16 cellular contexts compared by ENCODE assay signal in the genomic region with DNA sequence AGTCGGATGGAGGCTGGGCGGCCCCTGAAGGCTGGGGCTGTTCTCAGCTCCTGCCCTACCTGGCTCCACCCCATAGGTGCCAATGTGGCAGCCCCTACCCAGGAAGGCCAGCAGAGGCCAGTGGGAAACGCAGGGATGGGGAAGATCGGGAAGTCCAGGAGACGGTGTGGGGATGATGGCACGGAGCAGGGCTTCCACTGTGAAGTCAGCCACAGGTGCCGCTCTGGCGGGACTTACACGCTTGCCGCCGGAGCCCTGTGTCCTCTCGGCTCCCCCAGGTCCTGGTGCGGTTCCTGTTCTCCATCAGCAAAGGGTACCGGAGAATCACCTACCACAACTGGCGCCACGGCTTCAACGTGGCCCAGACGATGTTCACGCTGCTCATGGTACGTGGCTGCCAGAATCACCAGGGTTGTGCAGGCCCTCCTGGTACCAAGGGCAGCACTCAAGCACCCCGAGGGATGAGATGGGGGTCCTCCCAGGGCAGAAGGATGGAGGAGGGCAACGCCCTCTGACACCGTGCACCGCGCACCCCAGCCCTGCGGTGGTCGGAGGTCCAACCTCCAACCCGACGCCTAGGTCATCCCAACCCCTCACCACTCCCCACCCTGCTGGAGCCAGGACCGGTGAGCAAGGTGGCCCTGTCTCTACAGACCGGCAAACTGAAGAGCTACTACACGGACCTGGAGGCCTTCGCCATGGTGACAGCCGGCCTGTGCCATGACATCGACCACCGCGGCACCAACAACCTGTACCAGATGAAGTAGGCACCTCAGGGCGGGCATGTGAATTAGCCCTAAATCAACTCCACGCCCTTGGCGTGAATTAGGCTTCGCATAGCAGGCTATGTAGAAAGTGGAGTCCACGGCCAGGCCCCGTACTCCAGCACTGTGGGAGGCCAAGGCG. TPM values are rescaled to one million over a fixed set of nuclear protein-coding genes. Genes with fewer than 3 reads are reported as not detected.
A peak's percentile ranks its signal among the peaks of the same experiment; 100 is the strongest.
DNase-seq lines count a peak whose midpoint lies in the region; ATAC-seq, FAIRE-seq and TF ChIP-seq lines count a peak whose summit lies in the region.
"Had no signal": no experiment of that assay in that cellular context is flagged by ENCODE, and none has a peak within 500 bp of the region (broad histone marks: within the 10 kb centered on the region; RNA-seq: fewer than 3 reads in every experiment).

No MANE protein-coding gene starts in this region.

- in situ Hi-C loops in HepG2 (cut with HindIII; ENCODE audit: extremely low pct_ligation_motif_present, low pct_unique_long_range_greater_than_20kb): no loop called here
- in situ Hi-C loops in transverse colon (cut with MboI; ENCODE audit: low pct_ligation_motif_present in 1 of 4, low pct_unique_long_range_greater_than_20kb in 1 of 4, low sequenced_read_pairs in 3 of 4): no loop called here

- TF ChIP-seq CTCF in right lobe of liver (IDR thresholded peaks at IDR 0.05): no peak
- no peak for TF ChIP-seq CTCF in HepG2 (CRISPR knock-in tag; IDR thresholded peaks at IDR 0.05)
- TF ChIP-seq CTCF in lower lobe of right lung (IDR thresholded peaks at IDR 0.05): no peak
- TF ChIP-seq CTCF in transverse colon (IDR thresholded peaks at IDR 0.05): no peak
- no peak for TF ChIP-seq CTCF in upper lobe of right lung (IDR thresholded peaks at IDR 0.05)

- no peaks in the 10 kb centered on the region for H3K27me3 ChIP-seq in right lobe of liver
- H3K27me3 ChIP-seq in HepG2 (ENCODE audit: control insufficient read depth in 1 of 2, insufficient read depth in 2 of 2, low read length in 2 of 2): peaks cover 3 to 33% of the 10 kb centered on the region in 2 experiments; a peak in 3 of 5 replicates
- H3K27me3 ChIP-seq in lower lobe of right lung (ENCODE audit: low read depth): no peaks in the 10 kb centered on the region
- peaks cover 6% of the 10 kb centered on the region for H3K27me3 ChIP-seq in transverse colon
- H3K27me3 ChIP-seq in upper lobe of right lung: no peaks in the 10 kb centered on the region

- intact Hi-C loops in right lobe of liver (cut with DNase I): no loop called here
- intact Hi-C loops in HepG2 (cut with micrococcal nuclease; ENCODE audit: unreplicated experiment): no loop called here
- intact Hi-C loops in lower lobe of right lung (cut with DNase I): no loop called here
- intact Hi-C loops in transverse colon (cut with DNase I; ENCODE audit: low total_unique reads): no loop called here
- intact Hi-C loops in upper lobe of right lung (cut with DNase I): no loop called here

- no peak overlapping the region for H3K4me2 ChIP-seq in HepG2 (ENCODE audit: low read depth, low read length)

- no peaks in the 10 kb centered on the region for H3K9me3 Mint-ChIP-seq in activated T-helper 17 cell treated with anti-CD3 and anti-CD28 coated beads, Interleukin-2, amount 50 U/mL, for 72 hours

- H3K4me1 ChIP-seq in right lobe of liver (no peaks in the 10 kb centered on the region), HepG2 (ENCODE audit: insufficient read depth, low read length) (peaks cover 54% of the 10 kb centered on the region), lower lobe of right lung (peaks cover 17% of the 10 kb centered on the region), transverse colon (peaks cover 0 to 10% (median 6%) of the 10 kb centered on the region in 4 donors), upper lobe of right lung (no peaks in the 10 kb centered on the region)
- H3K4me1 ChIP-seq: psoas muscle had no signal

- no peak for TF ChIP-seq POLR2A in right lobe of liver (IDR thresholded peaks at IDR 0.05)
- no peak for TF ChIP-seq POLR2A in HepG2 (IDR thresholded peaks at IDR 0.05; ENCODE audit: insufficient read depth in 1 of 2, low read depth in 2 of 2, low read length in 2 of 2)
- no peak for TF ChIP-seq POLR2A in transverse colon (IDR thresholded peaks at IDR 0.05)

- 81% methylated on average over 12 of the region's 44 CpGs for WGBS in right lobe of liver (ENCODE audit: insufficient coverage, low coverage, low lambda C conversion rate, missing lambda C conversion rate)
- 83% methylated on average over 38 of the region's 44 CpGs for WGBS in HepG2 (ENCODE audit: low lambda C conversion rate)
- WGBS in transverse colon (ENCODE audit: low coverage in 1 of 2), 2 donors: 96% methylated on average over 39 of the region's 44 CpGs; no CpG with 5 or more reads in 1 of the 2 donors

- POLR2A ChIA-PET in HepG2 (lab: Yijun Ruan, JAX): no interaction called here

- H3K27ac ChIP-seq in right lobe of liver: no peak overlapping the region
- no peak overlapping the region for H3K27ac ChIP-seq in HepG2 (ENCODE audit: extremely low read length, insufficient read depth, low read length)
- H3K27ac ChIP-seq in lower lobe of right lung: no peak overlapping the region
- H3K27ac ChIP-seq in transverse colon: no peak overlapping the region
- no peak overlapping the region for H3K27ac ChIP-seq in upper lobe of right lung
- H3K27ac ChIP-seq: psoas muscle had no signal

- H3K36me3 ChIP-seq in right lobe of liver (no peaks in the 10 kb centered on the region), HepG2 (replicated peaks in 1 of 2; ENCODE audit: control insufficient read depth in 1 of 2, insufficient read depth in 2 of 2, low read length in 2 of 2) (no peaks in the 10 kb centered on the region), lower lobe of right lung (no peaks in the 10 kb centered on the region), transverse colon (no peaks in the 10 kb centered on the region), upper lobe of right lung (no peaks in the 10 kb centered on the region)

- H2AFZ ChIP-seq in HepG2 (ENCODE audit: low read length): no peak overlapping the region

- no peaks in the 10 kb centered on the region for H3K36me3 Mint-ChIP-seq in activated T-helper 17 cell treated with anti-CD3 and anti-CD28 coated beads, Interleukin-2, amount 50 U/mL, for 72 hours (ENCODE audit: low read depth)

- no peaks in the 10 kb centered on the region for H3K27me3 Mint-ChIP-seq in activated T-helper 17 cell treated with anti-CD3 and anti-CD28 coated beads, Interleukin-2, amount 50 U/mL, for 72 hours

- H3K4me1 Mint-ChIP-seq in activated T-helper 17 cell treated with anti-CD3 and anti-CD28 coated beads, Interleukin-2, amount 50 U/mL, for 72 hours: no peaks in the 10 kb centered on the region

- TF ChIP-seq EP300 in HepG2 (IDR thresholded peaks at IDR 0.05; ENCODE audit: low read depth in 2 of 2, low read length in 2 of 2): no peak
- TF ChIP-seq EP300 in HepG2 (CRISPR knock-in tag; IDR thresholded peaks at IDR 0.05; ENCODE audit: borderline replicate concordance): no peak
- no peak for TF ChIP-seq EP300 in transverse colon (IDR thresholded peaks at IDR 0.05; ENCODE audit: low read depth)

- FAIRE-seq in HepG2 (lab: Jason Lieb, UNC): no peak

- no peaks in the 10 kb centered on the region for H4K20me1 ChIP-seq in HepG2 (ENCODE audit: insufficient read depth, low read length)

- peak overlapping the region; percentile 84 for H3K27ac Mint-ChIP-seq in activated T-helper 17 cell treated with anti-CD3 and anti-CD28 coated beads, Interleukin-2, amount 50 U/mL, for 72 hours

- H3K9ac ChIP-seq in HepG2 (ENCODE audit: insufficient read depth, low read depth, low read length): no peak overlapping the region

- peak overlapping the region; percentile 79 for H3K4me3 Mint-ChIP-seq in activated T-helper 17 cell treated with anti-CD3 and anti-CD28 coated beads, Interleukin-2, amount 50 U/mL, for 72 hours

- no peak for ATAC-seq in right lobe of liver
- no peak for ATAC-seq in HepG2
- no peak for ATAC-seq in activated T-helper 17 cell treated with anti-CD3 and anti-CD28 coated beads, Interleukin-2, amount 50 U/mL, for 72 hours (replicated peaks)
- ATAC-seq in lower lobe of right lung: no peak
- ATAC-seq in upper lobe of right lung: no peak
- ATAC-seq: psoas muscle had no signal

- CTCF ChIA-PET in HepG2 (lab: Yijun Ruan, JAX; ENCODE audit: low intra/inter-chr PET ratio, low total read pairs): no interaction called here

- BruUV-seq in HepG2 (replicated peaks; lab: Mats Ljungman, UMichigan): no TSS peak

- H3K79me2 ChIP-seq in HepG2 (ENCODE audit: insufficient read depth, low read length): no peaks in the 10 kb centered on the region

- no peak for TF ChIP-seq RAD21 in HepG2 (CRISPR knock-in tag; IDR thresholded peaks at IDR 0.05)

- H3K4me3 ChIP-seq in right lobe of liver: no peak overlapping the region
- H3K4me3 ChIP-seq in HepG2 (replicated peaks in 1 of 3; ENCODE audit: insufficient read depth in 1 of 3, low read depth in 2 of 3, low read length in 3 of 3): no peak overlapping the region
- no peak overlapping the region for H3K4me3 ChIP-seq in lower lobe of right lung
- no peak overlapping the region for H3K4me3 ChIP-seq in transverse colon
- no peak overlapping the region for H3K4me3 ChIP-seq in upper lobe of right lung

- DNase-seq in right lobe of liver: peak in 2 of 3 donors; percentile 13 to 48
- no peak for DNase-seq in HepG2 (ENCODE audit: low spot score)
- DNase-seq in lower lobe of right lung: peak; percentile 45
- DNase-seq in transverse colon: peak; percentile 4
- DNase-seq in amygdala (lab: John Stamatoyannopoulos, UW): no peak
- DNase-seq in upper lobe of right lung: no peak
- DNase-seq in foreskin melanocyte: no peak
- DNase-seq: amniotic stem cell; C1 segment of cervical spinal cord; EL; mammary epithelial cell; NCI-H2171 treated with DMSO at 0.1 percent for 48 hours; stimulated activated naive CD4-positive, alpha-beta T cell; SW 1271 had no signal

- H3K9me3 ChIP-seq in right lobe of liver (no peaks in the 10 kb centered on the region), HepG2 (ENCODE audit: low read length) (no peaks in the 10 kb centered on the region), lower lobe of right lung (no peaks in the 10 kb centered on the region), transverse colon (no peaks in the 10 kb centered on the region), upper lobe of right lung (no peaks in the 10 kb centered on the region)
- H3K9me3 ChIP-seq: psoas muscle had no signal

RNA-seq across cellular contexts. Expression of a gene that starts 12.0 kb away (rescaled TPM):
- total RNA-seq in right lobe of liver (100 to 1,000 TPM in 4 of 6 experiments, 10 to 100 TPM in 2; 78.2 to 225 (median 162) TPM), HepG2 (2016; rRNA removed; fragmentation: Illumina TruSeq; extraction: Trizol) (753 and 1,048 TPM in 2 replicates), lower lobe of right lung (173 TPM), transverse colon (100 to 1,000 TPM in 2 of 4 donors, 10 to 100 TPM in 1, not detected in 1; 52.0 to 152 (median 148) TPM), upper lobe of right lung (167 TPM)
- 458 and 593 TPM in 2 replicates for total RNA-seq in HepG2 (2016; cell fraction: cytosol; rRNA removed; fragmentation: Illumina TruSeq; extraction: Trizol; ENCODE audit: low read depth)
- 792 and 1,109 TPM in 2 replicates for total RNA-seq in HepG2 (2016; cell fraction: insoluble cytoplasmic fraction; rRNA removed; fragmentation: Illumina TruSeq; extraction: Trizol)
- 613 and 660 TPM in 2 replicates for total RNA-seq in HepG2 (2016; cell fraction: membrane; rRNA removed; fragmentation: Illumina TruSeq; extraction: Trizol)
- total RNA-seq in HepG2 (2016; cell fraction: nucleus; rRNA removed; fragmentation: Illumina TruSeq; extraction: Trizol): 219 and 249 TPM in 2 replicates
- polyA plus RNA-seq in HepG2 (2011; rRNA removed): 301 and 305 TPM in 2 replicates
- polyA plus RNA-seq in HepG2 (2011; cell fraction: cytosol; rRNA removed): 507 and 666 TPM in 2 replicates
- polyA plus RNA-seq in HepG2 (2011; cell fraction: nucleus; rRNA removed): 133 and 152 TPM in 2 replicates
- polyA plus RNA-seq in HepG2 (2012): 451 and 767 TPM in 2 replicates
- polyA plus RNA-seq in HepG2 (2016; cell fraction: cytosol; fragmentation: Illumina TruSeq; extraction: Trizol; ENCODE audit: low read depth): 482 and 603 TPM in 2 replicates
- polyA plus RNA-seq in HepG2 (2016; cell fraction: insoluble cytoplasmic fraction; fragmentation: Illumina TruSeq; extraction: Trizol; ENCODE audit: low read depth): 926 and 995 TPM in 2 replicates
- 496 and 594 TPM in 2 replicates for polyA plus RNA-seq in HepG2 (2016; cell fraction: membrane; fragmentation: Illumina TruSeq; extraction: Trizol; ENCODE audit: low read depth)
- 426 and 431 TPM in 2 replicates for polyA plus RNA-seq in HepG2 (2016; cell fraction: nucleus; fragmentation: Illumina TruSeq; extraction: Trizol; ENCODE audit: insufficient read depth, low read depth)
- polyA minus RNA-seq in HepG2 (2011; rRNA and poly(A)+ RNA removed; ENCODE audit: low replicate concordance): 68.8 and 71.4 TPM in 2 replicates
- polyA minus RNA-seq in HepG2 (2011; cell fraction: cytosol; rRNA and poly(A)+ RNA removed): 62.0 and 63.6 TPM in 2 replicates
- 23.6 and 38.7 TPM in 2 replicates for polyA minus RNA-seq in HepG2 (2011; cell fraction: nucleus; rRNA and poly(A)+ RNA removed)
- 100 to 1,000 TPM in 1 of 2 donors, 10 to 100 TPM in 1; 96.5 to 210 TPM for total RNA-seq in activated T-helper 17 cell treated with anti-CD3 and anti-CD28 coated beads, Interleukin-2, amount 50 U/mL, for 72 hours

RNA-seq across cellular contexts. Expression of a gene that starts 12.2 kb away (rescaled TPM):
- total RNA-seq in right lobe of liver (1 to 10 TPM; 6.9 to 9.2 (median 8.4) TPM), HepG2 (2016; rRNA removed; fragmentation: Illumina TruSeq; extraction: Trizol) (11.0 and 16.0 TPM in 2 replicates), lower lobe of right lung (9.7 TPM), transverse colon (100 to 1,000 TPM in 1 of 4 donors, 10 to 100 TPM in 3; 20.3 to 199 (median 33.4) TPM), upper lobe of right lung (9.7 TPM)
- total RNA-seq in HepG2 (2016; cell fraction: cytosol; rRNA removed; fragmentation: Illumina TruSeq; extraction: Trizol; ENCODE audit: low read depth): 6.7 and 8.0 TPM in 2 replicates
- 10.1 and 16.2 TPM in 2 replicates for total RNA-seq in HepG2 (2016; cell fraction: insoluble cytoplasmic fraction; rRNA removed; fragmentation: Illumina TruSeq; extraction: Trizol)
- 7.6 and 8.2 TPM in 2 replicates for total RNA-seq in HepG2 (2016; cell fraction: membrane; rRNA removed; fragmentation: Illumina TruSeq; extraction: Trizol)
- total RNA-seq in HepG2 (2016; cell fraction: nucleus; rRNA removed; fragmentation: Illumina TruSeq; extraction: Trizol): 15.9 and 16.6 TPM in 2 replicates
- polyA plus RNA-seq in HepG2 (2011; rRNA removed): 6.5 and 11.5 TPM in 2 replicates
- 4.1 and 4.4 TPM in 2 replicates for polyA plus RNA-seq in HepG2 (2011; cell fraction: cytosol; rRNA removed)
- 40.0 and 46.9 TPM in 2 replicates for polyA plus RNA-seq in HepG2 (2011; cell fraction: nucleus; rRNA removed)
- polyA plus RNA-seq in HepG2 (2012): 7.4 and 8.9 TPM in 2 replicates
- polyA plus RNA-seq in HepG2 (2016; cell fraction: cytosol; fragmentation: Illumina TruSeq; extraction: Trizol; ENCODE audit: low read depth): 4.4 and 5.5 TPM in 2 replicates
- 8.5 and 12.2 TPM in 2 replicates for polyA plus RNA-seq in HepG2 (2016; cell fraction: insoluble cytoplasmic fraction; fragmentation: Illumina TruSeq; extraction: Trizol; ENCODE audit: low read depth)
- 4.9 and 6.3 TPM in 2 replicates for polyA plus RNA-seq in HepG2 (2016; cell fraction: membrane; fragmentation: Illumina TruSeq; extraction: Trizol; ENCODE audit: low read depth)
- 33.7 and 41.8 TPM in 2 replicates for polyA plus RNA-seq in HepG2 (2016; cell fraction: nucleus; fragmentation: Illumina TruSeq; extraction: Trizol; ENCODE audit: insufficient read depth, low read depth)
- 3.4 and 4.4 TPM in 2 replicates for polyA minus RNA-seq in HepG2 (2011; rRNA and poly(A)+ RNA removed; ENCODE audit: low replicate concordance)
- polyA minus RNA-seq in HepG2 (2011; cell fraction: cytosol; rRNA and poly(A)+ RNA removed): 1.4 TPM in 1 of 2 replicates, not detected in the other
- 11.8 and 15.5 TPM in 2 replicates for polyA minus RNA-seq in HepG2 (2011; cell fraction: nucleus; rRNA and poly(A)+ RNA removed)
- 10 to 100 TPM; 14.0 to 14.5 TPM for total RNA-seq in activated T-helper 17 cell treated with anti-CD3 and anti-CD28 coated beads, Interleukin-2, amount 50 U/mL, for 72 hours

RNA-seq across cellular contexts. Expression of a gene that starts 26.8 kb away (rescaled TPM):
- 1 to 10 TPM; 2.9 to 9.0 (median 5.2) TPM for total RNA-seq in right lobe of liver
- 0.07 TPM in 1 of 2 replicates, not detected in the other for total RNA-seq in HepG2 (2016; rRNA removed; fragmentation: Illumina TruSeq; extraction: Trizol)
- not detected in 2 replicates for total RNA-seq in HepG2 (2016; cell fraction: cytosol; rRNA removed; fragmentation: Illumina TruSeq; extraction: Trizol; ENCODE audit: low read depth)
- 0.09 TPM in 1 of 2 replicates, not detected in the other for total RNA-seq in HepG2 (2016; cell fraction: insoluble cytoplasmic fraction; rRNA removed; fragmentation: Illumina TruSeq; extraction: Trizol)
- not detected in 2 replicates for total RNA-seq in HepG2 (2016; cell fraction: membrane; rRNA removed; fragmentation: Illumina TruSeq; extraction: Trizol)
- total RNA-seq in HepG2 (2016; cell fraction: nucleus; rRNA removed; fragmentation: Illumina TruSeq; extraction: Trizol): 0.62 TPM in 1 of 2 replicates, not detected in the other
- polyA plus RNA-seq in HepG2 (2011; rRNA removed): 0.17 and 0.22 TPM in 2 replicates
- polyA plus RNA-seq in HepG2 (2011; cell fraction: cytosol; rRNA removed): 0.10 and 0.16 TPM in 2 replicates
- 1.9 and 2.5 TPM in 2 replicates for polyA plus RNA-seq in HepG2 (2011; cell fraction: nucleus; rRNA removed)
- polyA plus RNA-seq in HepG2 (2012): 0.21 and 0.29 TPM in 2 replicates
- polyA plus RNA-seq in HepG2 (2016; cell fraction: cytosol; fragmentation: Illumina TruSeq; extraction: Trizol; ENCODE audit: low read depth): 0.07 TPM in 1 of 2 replicates, not detected in the other
- not detected in 2 replicates for polyA plus RNA-seq in HepG2 (2016; cell fraction: insoluble cytoplasmic fraction; fragmentation: Illumina TruSeq; extraction: Trizol; ENCODE audit: low read depth)
- not detected in 2 replicates for polyA plus RNA-seq in HepG2 (2016; cell fraction: membrane; fragmentation: Illumina TruSeq; extraction: Trizol; ENCODE audit: low read depth)
- polyA plus RNA-seq in HepG2 (2016; cell fraction: nucleus; fragmentation: Illumina TruSeq; extraction: Trizol; ENCODE audit: insufficient read depth, low read depth): 0.53 TPM in 1 of 2 replicates, not detected in the other
- polyA minus RNA-seq in HepG2 (2011; rRNA and poly(A)+ RNA removed; ENCODE audit: low replicate concordance): 0.12 TPM in 1 of 2 replicates, not detected in the other
- not detected in 2 replicates for polyA minus RNA-seq in HepG2 (2011; cell fraction: cytosol; rRNA and poly(A)+ RNA removed)
- 0.25 and 0.26 TPM in 2 replicates for polyA minus RNA-seq in HepG2 (2011; cell fraction: nucleus; rRNA and poly(A)+ RNA removed)
- 1 to 10 TPM in 1 of 2 donors, under 1 TPM in 1; 0.61 to 1.4 TPM for total RNA-seq in activated T-helper 17 cell treated with anti-CD3 and anti-CD28 coated beads, Interleukin-2, amount 50 U/mL, for 72 hours
- 31.5 TPM for total RNA-seq in lower lobe of right lung
- 10 to 100 TPM in 2 of 4 donors, 1 to 10 TPM in 2; 1.2 to 17.6 (median 9.2) TPM for total RNA-seq in transverse colon
- total RNA-seq in upper lobe of right lung: 32.9 TPM
- polyA plus RNA-seq: mammary epithelial cell had no signal

RNA-seq across cellular contexts. Expression of a gene that starts 36.7 kb away (rescaled TPM):
- total RNA-seq in right lobe of liver (1 to 10 TPM in 1 of 6 experiments, under 1 TPM in 4, not detected in 1; 0.24 to 1.9 (median 0.76) TPM), HepG2 (2016; rRNA removed; fragmentation: Illumina TruSeq; extraction: Trizol) (0.38 TPM in 1 of 2 replicates, not detected in the other), lower lobe of right lung (5.5 TPM), transverse colon (1 to 10 TPM in 1 of 4 donors, under 1 TPM in 2, not detected in 1; 0.60 to 2.5 (median 0.95) TPM), upper lobe of right lung (9.1 TPM)
- 0.20 TPM in 1 of 2 replicates, not detected in the other for total RNA-seq in HepG2 (2016; cell fraction: cytosol; rRNA removed; fragmentation: Illumina TruSeq; extraction: Trizol; ENCODE audit: low read depth)
- 0.09 TPM in 1 of 2 replicates, not detected in the other for total RNA-seq in HepG2 (2016; cell fraction: insoluble cytoplasmic fraction; rRNA removed; fragmentation: Illumina TruSeq; extraction: Trizol)
- total RNA-seq in HepG2 (2016; cell fraction: membrane; rRNA removed; fragmentation: Illumina TruSeq; extraction: Trizol): 0.25 TPM in 1 of 2 replicates, not detected in the other
- not detected in 2 replicates for total RNA-seq in HepG2 (2016; cell fraction: nucleus; rRNA removed; fragmentation: Illumina TruSeq; extraction: Trizol)
- 0.38 and 0.40 TPM in 2 replicates for polyA plus RNA-seq in HepG2 (2011; rRNA removed)
- polyA plus RNA-seq in HepG2 (2011; cell fraction: cytosol; rRNA removed): 0.43 and 0.62 TPM in 2 replicates
- 0.33 and 0.45 TPM in 2 replicates for polyA plus RNA-seq in HepG2 (2011; cell fraction: nucleus; rRNA removed)
- polyA plus RNA-seq in HepG2 (2012): 0.38 and 0.73 TPM in 2 replicates
- not detected in 2 replicates for polyA plus RNA-seq in HepG2 (2016; cell fraction: cytosol; fragmentation: Illumina TruSeq; extraction: Trizol; ENCODE audit: low read depth)
- not detected in 2 replicates for polyA plus RNA-seq in HepG2 (2016; cell fraction: insoluble cytoplasmic fraction; fragmentation: Illumina TruSeq; extraction: Trizol; ENCODE audit: low read depth)
- 0.13 TPM in 1 of 2 replicates, not detected in the other for polyA plus RNA-seq in HepG2 (2016; cell fraction: membrane; fragmentation: Illumina TruSeq; extraction: Trizol; ENCODE audit: low read depth)
- polyA plus RNA-seq in HepG2 (2016; cell fraction: nucleus; fragmentation: Illumina TruSeq; extraction: Trizol; ENCODE audit: insufficient read depth, low read depth): not detected in 2 replicates
- polyA minus RNA-seq in HepG2 (2011; rRNA and poly(A)+ RNA removed; ENCODE audit: low replicate concordance): 0.32 TPM in 1 of 2 replicates, not detected in the other
- 0.69 and 1.3 TPM in 2 replicates for polyA minus RNA-seq in HepG2 (2011; cell fraction: cytosol; rRNA and poly(A)+ RNA removed)
- polyA minus RNA-seq in HepG2 (2011; cell fraction: nucleus; rRNA and poly(A)+ RNA removed): 0.37 and 1.3 TPM in 2 replicates
- total RNA-seq in activated T-helper 17 cell treated with anti-CD3 and anti-CD28 coated beads, Interleukin-2, amount 50 U/mL, for 72 hours: 10 to 100 TPM in 1 of 2 donors, 1 to 10 TPM in 1; 5.8 to 10.8 TPM
- polyA plus RNA-seq: mammary epithelial cell had no signal

RNA-seq across cellular contexts. Expression of a gene that starts 43.5 kb away (rescaled TPM):
- 10 to 100 TPM; 13.0 to 23.5 (median 14.7) TPM for total RNA-seq in right lobe of liver
- 24.2 and 28.6 TPM in 2 replicates for total RNA-seq in HepG2 (2016; rRNA removed; fragmentation: Illumina TruSeq; extraction: Trizol)
- total RNA-seq in HepG2 (2016; cell fraction: cytosol; rRNA removed; fragmentation: Illumina TruSeq; extraction: Trizol; ENCODE audit: low read depth): 16.2 and 16.7 TPM in 2 replicates
- 22.5 and 27.7 TPM in 2 replicates for total RNA-seq in HepG2 (2016; cell fraction: insoluble cytoplasmic fraction; rRNA removed; fragmentation: Illumina TruSeq; extraction: Trizol)
- 36.9 and 38.9 TPM in 2 replicates for total RNA-seq in HepG2 (2016; cell fraction: membrane; rRNA removed; fragmentation: Illumina TruSeq; extraction: Trizol)
- 40.6 and 42.6 TPM in 2 replicates for total RNA-seq in HepG2 (2016; cell fraction: nucleus; rRNA removed; fragmentation: Illumina TruSeq; extraction: Trizol)
- polyA plus RNA-seq in HepG2 (2011; rRNA removed): 66.2 and 80.8 TPM in 2 replicates
- 32.3 and 37.9 TPM in 2 replicates for polyA plus RNA-seq in HepG2 (2011; cell fraction: cytosol; rRNA removed)
- 406 and 428 TPM in 2 replicates for polyA plus RNA-seq in HepG2 (2011; cell fraction: nucleus; rRNA removed)
- polyA plus RNA-seq in HepG2 (2012): 37.8 and 47.7 TPM in 2 replicates
- 13.4 and 15.5 TPM in 2 replicates for polyA plus RNA-seq in HepG2 (2016; cell fraction: cytosol; fragmentation: Illumina TruSeq; extraction: Trizol; ENCODE audit: low read depth)
- 20.0 and 26.4 TPM in 2 replicates for polyA plus RNA-seq in HepG2 (2016; cell fraction: insoluble cytoplasmic fraction; fragmentation: Illumina TruSeq; extraction: Trizol; ENCODE audit: low read depth)
- polyA plus RNA-seq in HepG2 (2016; cell fraction: membrane; fragmentation: Illumina TruSeq; extraction: Trizol; ENCODE audit: low read depth): 26.7 and 30.4 TPM in 2 replicates
- 92.0 and 96.8 TPM in 2 replicates for polyA plus RNA-seq in HepG2 (2016; cell fraction: nucleus; fragmentation: Illumina TruSeq; extraction: Trizol; ENCODE audit: insufficient read depth, low read depth)
- polyA minus RNA-seq in HepG2 (2011; rRNA and poly(A)+ RNA removed; ENCODE audit: low replicate concordance): 38.9 and 82.6 TPM in 2 replicates
- 18.1 and 23.5 TPM in 2 replicates for polyA minus RNA-seq in HepG2 (2011; cell fraction: cytosol; rRNA and poly(A)+ RNA removed)
- polyA minus RNA-seq in HepG2 (2011; cell fraction: nucleus; rRNA and poly(A)+ RNA removed): 119 and 121 TPM in 2 replicates
- 10 to 100 TPM; 34.4 to 35.3 TPM for total RNA-seq in activated T-helper 17 cell treated with anti-CD3 and anti-CD28 coated beads, Interleukin-2, amount 50 U/mL, for 72 hours
- total RNA-seq in lower lobe of right lung: 44.8 TPM
- total RNA-seq in transverse colon: 100 to 1,000 TPM in 2 of 4 donors, 10 to 100 TPM in 2; 56.5 to 256 (median 97.2) TPM
- 42.2 TPM for total RNA-seq in upper lobe of right lung

Comparison
In these comparisons a context has a peak if more than half of its experiments do, and no peak if none do; other contexts are left out.
1. DNase-seq: peak in right lobe of liver (2 of 3), lower lobe of right lung (single experiment) and transverse colon (single experiment); none in HepG2 (single experiment), amygdala (0 of 56), upper lobe of right lung (single experiment) and foreskin melanocyte (single experiment).